ENCODE assay signal across 19 cellular contexts in the genomic region with DNA sequence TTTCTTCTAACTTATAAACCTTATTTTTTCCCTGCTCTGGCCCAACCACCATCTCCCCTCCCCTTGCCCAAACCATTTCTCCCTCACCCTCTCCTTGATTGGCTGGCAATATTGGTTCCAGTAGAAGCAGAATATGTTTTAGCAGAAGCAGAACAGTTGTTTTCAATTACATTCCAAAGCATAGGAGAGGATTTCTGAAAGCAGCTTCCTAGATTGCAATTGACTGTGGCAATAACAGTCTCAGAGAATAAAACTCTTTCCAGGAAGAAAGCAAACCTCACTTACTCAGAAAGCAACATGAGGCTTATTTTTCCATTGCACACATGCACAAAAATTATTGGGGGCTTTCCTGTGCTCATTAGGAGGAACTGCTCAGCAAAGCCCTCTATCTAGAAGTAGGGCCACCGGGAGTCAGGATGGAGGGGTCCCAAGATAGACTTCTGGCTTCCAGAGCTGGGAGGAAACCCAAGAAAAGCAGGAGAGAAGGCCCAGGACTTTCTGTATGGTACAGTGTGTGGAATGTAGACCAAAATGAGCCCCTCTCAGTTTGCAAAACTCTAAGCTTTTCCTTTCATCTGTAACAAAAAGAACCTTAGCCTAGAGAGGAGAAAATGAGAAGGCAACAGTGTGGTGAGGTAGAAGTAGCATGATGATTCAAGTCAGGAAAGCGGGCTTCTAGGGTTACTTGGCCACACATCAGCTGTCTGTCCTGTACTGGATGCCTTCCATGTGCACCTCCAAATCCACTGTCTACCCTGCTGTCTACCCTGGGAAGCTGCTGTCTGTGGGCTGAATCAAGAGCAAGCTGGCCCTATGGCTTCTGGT.
A peak's percentile ranks its signal among the peaks of the same experiment; 100 is the strongest.
DNase-seq lines count a peak whose midpoint lies in the region; ATAC-seq and TF ChIP-seq lines count a peak whose summit lies in the region.
"Had no signal": no experiment of that assay in that cellular context is flagged by ENCODE, and none has a peak within 500 bp of the region (broad histone marks: within the 10 kb centered on the region; RNA-seq: fewer than 3 reads in every experiment).

No MANE protein-coding gene starts in this region.

- no peak for TF ChIP-seq CTCF in activated CD8-positive, alpha-beta T cell treated with anti-CD3 and anti-CD28 coated beads for 36 hours (IDR thresholded peaks at IDR 0.05)

- POLR2A ChIA-PET in activated CD4-positive, alpha-beta T cell treated with anti-CD3 and anti-CD28 coated beads for 36 hours (lab: Charles Lee): no interaction called here
- POLR2A ChIA-PET in activated CD8-positive, alpha-beta T cell treated with anti-CD3 and anti-CD28 coated beads for 36 hours (lab: Charles Lee): interaction anchor here (0.6 to 1.6 kb wide), 5 partner anchors 9 to 483 kb away, joined by 3 to 6 read pairs (median 4); partner anchors contain the start of gene ARL15

- H3K27me3 Mint-ChIP-seq in activated CD4-positive, alpha-beta T cell treated with anti-CD3 and anti-CD28 coated beads for 36 hours: no peaks in the 10 kb centered on the region
- H3K27me3 Mint-ChIP-seq in activated CD8-positive, alpha-beta T cell treated with anti-CD3 and anti-CD28 coated beads for 36 hours: peaks cover 7% of the 10 kb centered on the region

- H3K4me1 Mint-ChIP-seq in activated CD4-positive, alpha-beta T cell treated with anti-CD3 and anti-CD28 coated beads for 36 hours: peaks cover 19% of the 10 kb centered on the region
- H3K4me1 Mint-ChIP-seq in activated CD8-positive, alpha-beta T cell treated with anti-CD3 and anti-CD28 coated beads for 36 hours (ENCODE audit: low read depth): peaks cover 30% of the 10 kb centered on the region
- H3K4me1 Mint-ChIP-seq in stimulated activated effector memory CD8-positive, alpha-beta T cell treated with anti-CD3 and anti-CD28 coated beads, Interleukin-12 subunit alpha, Interleukin-12 subunit beta, amount 100 ng/mL, for 72 hours: peaks cover 28% of the 10 kb centered on the region
- H3K4me1 Mint-ChIP-seq: neural crest cell had no signal

- DNase-seq in activated CD4-positive, alpha-beta T cell treated with anti-CD3 and anti-CD28 coated beads for 36 hours: peak; percentile 11
- DNase-seq in activated CD4-positive, alpha-beta T cell treated with anti-CD3 and anti-CD28 coated beads for 1 hour: no peak
- peak; percentile 53 for DNase-seq in activated CD8-positive, alpha-beta T cell treated with anti-CD3 and anti-CD28 coated beads for 36 hours
- DNase-seq in dedifferentiated amniotic fluid mesenchymal stem cell (ENCODE audit: extremely low spot score) (peak; percentile 86), NCI-H82 (lab: John Stamatoyannopoulos, UW) (no peak), C1 segment of cervical spinal cord (lab: John Stamatoyannopoulos, UW) (no peak)
- peak; percentile 4 to 59 for DNase-seq in stimulated activated effector memory CD8-positive, alpha-beta T cell treated with anti-CD3 and anti-CD28 coated beads, Interleukin-12 subunit alpha, Interleukin-12 subunit beta, amount 100 ng/mL, for 72 hours (ENCODE audit: low spot score in 2 of 2)
- DNase-seq: 8988T; activated CD4-positive, CD25-positive, alpha-beta regulatory T cell treated with anti-CD3 and anti-CD28 coated beads, Interleukin-2, amount 50 U/mL, for 72 hours; CD8-positive, alpha-beta memory T cell; glutamatergic neuron; mammary epithelial cell; NCI-H1105 treated with DMSO at 0.1 percent for 48 hours; Right ventricle myocardium superior; stimulated activated CD4-positive, alpha-beta T cell treated with anti-CD3 and anti-CD28 coated beads, Interleukin-1b, Interleukin-23, amount 100 ng/mL, for 48 hours; transverse colon had no signal

- CTCF ChIA-PET in activated CD4-positive, alpha-beta T cell treated with anti-CD3 and anti-CD28 coated beads for 36 hours (lab: Charles Lee): interaction anchor here (1.0 to 1.5 kb wide), 2 partner anchors 50 to 56 kb away, joined by 3 to 5 read pairs; no protein-coding TSS in a partner anchor
- CTCF ChIA-PET in activated CD8-positive, alpha-beta T cell treated with anti-CD3 and anti-CD28 coated beads for 36 hours (lab: Charles Lee): interaction anchor here (0.8 to 3.0 kb wide), 5 partner anchors 9 to 277 kb away, joined by 3 to 14 read pairs (median 3); partner anchors contain the start of gene SNX18

- H3K9me3 Mint-ChIP-seq in activated CD4-positive, alpha-beta T cell treated with anti-CD3 and anti-CD28 coated beads for 36 hours (ENCODE audit: low read depth): no peaks in the 10 kb centered on the region
- peaks cover 8% of the 10 kb centered on the region for H3K9me3 Mint-ChIP-seq in activated CD8-positive, alpha-beta T cell treated with anti-CD3 and anti-CD28 coated beads for 36 hours
- peaks cover 3% of the 10 kb centered on the region for H3K9me3 Mint-ChIP-seq in stimulated activated effector memory CD8-positive, alpha-beta T cell treated with anti-CD3 and anti-CD28 coated beads, Interleukin-12 subunit alpha, Interleukin-12 subunit beta, amount 100 ng/mL, for 72 hours
- H3K9me3 Mint-ChIP-seq: CD8-positive, alpha-beta memory T cell; central memory CD8-positive, alpha-beta T cell had no signal

- no peak overlapping the region for H3K4me3 Mint-ChIP-seq in activated CD4-positive, alpha-beta T cell treated with anti-CD3 and anti-CD28 coated beads for 36 hours
- H3K4me3 Mint-ChIP-seq in activated CD8-positive, alpha-beta T cell treated with anti-CD3 and anti-CD28 coated beads for 36 hours: peak overlapping the region; percentile 40
- peak overlapping the region; percentile 54 for H3K4me3 Mint-ChIP-seq in stimulated activated effector memory CD8-positive, alpha-beta T cell treated with anti-CD3 and anti-CD28 coated beads, Interleukin-12 subunit alpha, Interleukin-12 subunit beta, amount 100 ng/mL, for 72 hours
- H3K4me3 Mint-ChIP-seq: CD8-positive, alpha-beta memory T cell; central memory CD8-positive, alpha-beta T cell; neural crest cell had no signal

- intact Hi-C loops in activated CD4-positive, alpha-beta T cell treated with anti-CD3 and anti-CD28 coated beads for 36 hours (cut with DNase I, micrococcal nuclease): no loop called here
- intact Hi-C loops in activated CD8-positive, alpha-beta T cell treated with anti-CD3 and anti-CD28 coated beads for 36 hours (cut with micrococcal nuclease): no loop called here

- no peaks in the 10 kb centered on the region for H3K36me3 Mint-ChIP-seq in activated CD4-positive, alpha-beta T cell treated with anti-CD3 and anti-CD28 coated beads for 36 hours (ENCODE audit: low read depth)
- no peaks in the 10 kb centered on the region for H3K36me3 Mint-ChIP-seq in activated CD8-positive, alpha-beta T cell treated with anti-CD3 and anti-CD28 coated beads for 36 hours (ENCODE audit: low read depth)
- no peaks in the 10 kb centered on the region for H3K36me3 Mint-ChIP-seq in stimulated activated effector memory CD8-positive, alpha-beta T cell treated with anti-CD3 and anti-CD28 coated beads, Interleukin-12 subunit alpha, Interleukin-12 subunit beta, amount 100 ng/mL, for 72 hours

- H3K27ac Mint-ChIP-seq in activated CD4-positive, alpha-beta T cell treated with anti-CD3 and anti-CD28 coated beads for 36 hours: no peak overlapping the region
- peak overlapping the region; percentile 95 for H3K27ac Mint-ChIP-seq in activated CD8-positive, alpha-beta T cell treated with anti-CD3 and anti-CD28 coated beads for 36 hours
- peak overlapping the region; percentile 95 for H3K27ac Mint-ChIP-seq in stimulated activated effector memory CD8-positive, alpha-beta T cell treated with anti-CD3 and anti-CD28 coated beads, Interleukin-12 subunit alpha, Interleukin-12 subunit beta, amount 100 ng/mL, for 72 hours

- ATAC-seq in activated CD4-positive, alpha-beta T cell treated with anti-CD3 and anti-CD28 coated beads for 36 hours: peak; percentile 73
- ATAC-seq in activated CD8-positive, alpha-beta T cell treated with anti-CD3 and anti-CD28 coated beads for 36 hours: peak; percentile 75
- ATAC-seq in stimulated activated effector memory CD8-positive, alpha-beta T cell treated with anti-CD3 and anti-CD28 coated beads, Interleukin-12 subunit alpha, Interleukin-12 subunit beta, amount 100 ng/mL, for 72 hours: peak; percentile 89
- ATAC-seq in GM21528 (IDR thresholded peaks at IDR 0.05; ENCODE audit: low FRiP score, unreplicated experiment): no peak

Comparison
In these comparisons a context has a peak if more than half of its experiments do, and no peak if none do; other contexts are left out.
1. DNase-seq: peak in activated CD4-positive, alpha-beta T cell treated with anti-CD3 and anti-CD28 coated beads for 36 hours (single experiment), activated CD8-positive, alpha-beta T cell treated with anti-CD3 and anti-CD28 coated beads for 36 hours (single experiment), dedifferentiated amniotic fluid mesenchymal stem cell (single experiment) and stimulated activated effector memory CD8-positive, alpha-beta T cell treated with anti-CD3 and anti-CD28 coated beads, Interleukin-12 subunit alpha, Interleukin-12 subunit beta, amount 100 ng/mL, for 72 hours (2 of 2); none in activated CD4-positive, alpha-beta T cell treated with anti-CD3 and anti-CD28 coated beads for 1 hour (single experiment), NCI-H82 (single experiment) and C1 segment of cervical spinal cord (0 of 14).